24 cellular contexts compared by ENCODE assay signal in genomic region chr15:96818861-96819260, GRCh38.
DNase-seq lines count a peak whose midpoint lies in the region; ATAC-seq, FAIRE-seq and TF ChIP-seq lines count a peak whose summit lies in the region.
"Had no signal": no experiment of that assay in that cellular context is flagged by ENCODE, and none has a peak within 500 bp of the region (broad histone marks: within the 10 kb centered on the region; RNA-seq: fewer than 3 reads in every experiment).

No MANE protein-coding gene starts in this region.

- ATAC-seq in foreskin keratinocyte (peak; percentile 45), lower lobe of right lung (no peak)
- ATAC-seq: A549, HCT116 had no signal

- H3K27ac Mint-ChIP-seq in activated naive CD4-positive, alpha-beta T cell treated with anti-CD3 and anti-CD28 coated beads, Interleukin-2, amount 50 U/mL, for 24 hours, result peak overlapping the region; percentile 10
- no peak overlapping the region for H3K27ac Mint-ChIP-seq in activated naive CD4-positive, alpha-beta T cell treated with anti-CD3 and anti-CD28 coated beads, Interleukin-2, amount 10 ng/mL, durations not matched to agents 7 days and 5 days
- no peak overlapping the region for H3K27ac Mint-ChIP-seq in activated CD4-positive, alpha-beta memory T cell treated with anti-CD3 and anti-CD28 coated beads for 36 hours
- no peak overlapping the region for H3K27ac Mint-ChIP-seq in activated CD4-positive, alpha-beta T cell treated with anti-CD3 and anti-CD28 coated beads, Interleukin-2, amount 10 ng/mL, durations not matched to agents 7 days and 5 days
- H3K27ac Mint-ChIP-seq: CD4-positive, alpha-beta T cell; HFFc6 had no signal

- no peak for FAIRE-seq in bronchial epithelial cell (lab: Jason Lieb, UNC)
- FAIRE-seq: A549, GM12892, GM18507, HTR-8/SVneo had no signal

- H3K9me3 Mint-ChIP-seq in activated naive CD4-positive, alpha-beta T cell treated with anti-CD3 and anti-CD28 coated beads, Interleukin-2, amount 50 U/mL, for 24 hours, result peaks cover 5% of the 10 kb centered on the region
- H3K9me3 Mint-ChIP-seq in activated naive CD4-positive, alpha-beta T cell treated with anti-CD3 and anti-CD28 coated beads, Interleukin-2, amount 10 ng/mL, durations not matched to agents 7 days and 5 days, result peaks cover 2% of the 10 kb centered on the region
- H3K9me3 Mint-ChIP-seq in activated CD4-positive, alpha-beta memory T cell treated with anti-CD3 and anti-CD28 coated beads for 36 hours, result no peaks in the 10 kb centered on the region
- H3K9me3 Mint-ChIP-seq in activated CD4-positive, alpha-beta T cell treated with anti-CD3 and anti-CD28 coated beads, Interleukin-2, amount 10 ng/mL, durations not matched to agents 7 days and 5 days, result peaks cover 3% of the 10 kb centered on the region
- H3K9me3 Mint-ChIP-seq: CD4-positive, alpha-beta T cell had no signal

- POLR2A ChIA-PET in activated CD4-positive, alpha-beta memory T cell treated with anti-CD3 and anti-CD28 coated beads for 36 hours (lab: Charles Lee), result no interaction called here
- POLR2A ChIA-PET in activated CD4-positive, alpha-beta T cell treated with anti-CD3 and anti-CD28 coated beads, Interleukin-2, amount 10 ng/mL, durations not matched to agents 7 days and 5 days (lab: Charles Lee), result no interaction called here

- H3K36me3 Mint-ChIP-seq in activated naive CD4-positive, alpha-beta T cell treated with anti-CD3 and anti-CD28 coated beads, Interleukin-2, amount 50 U/mL, for 24 hours, result no peaks in the 10 kb centered on the region
- H3K36me3 Mint-ChIP-seq in activated naive CD4-positive, alpha-beta T cell treated with anti-CD3 and anti-CD28 coated beads, Interleukin-2, amount 10 ng/mL, durations not matched to agents 7 days and 5 days, result no peaks in the 10 kb centered on the region
- no peaks in the 10 kb centered on the region for H3K36me3 Mint-ChIP-seq in activated CD4-positive, alpha-beta memory T cell treated with anti-CD3 and anti-CD28 coated beads for 36 hours
- H3K36me3 Mint-ChIP-seq in activated CD4-positive, alpha-beta T cell treated with anti-CD3 and anti-CD28 coated beads, Interleukin-2, amount 10 ng/mL, durations not matched to agents 7 days and 5 days (ENCODE audit: low read depth), result no peaks in the 10 kb centered on the region

- peaks cover 2% of the 10 kb centered on the region for H3K27me3 Mint-ChIP-seq in activated naive CD4-positive, alpha-beta T cell treated with anti-CD3 and anti-CD28 coated beads, Interleukin-2, amount 50 U/mL, for 24 hours
- H3K27me3 Mint-ChIP-seq in activated naive CD4-positive, alpha-beta T cell treated with anti-CD3 and anti-CD28 coated beads, Interleukin-2, amount 10 ng/mL, durations not matched to agents 7 days and 5 days, result no peaks in the 10 kb centered on the region
- H3K27me3 Mint-ChIP-seq in activated CD4-positive, alpha-beta memory T cell treated with anti-CD3 and anti-CD28 coated beads for 36 hours, result no peaks in the 10 kb centered on the region
- H3K27me3 Mint-ChIP-seq in activated CD4-positive, alpha-beta T cell treated with anti-CD3 and anti-CD28 coated beads, Interleukin-2, amount 10 ng/mL, durations not matched to agents 7 days and 5 days, result no peaks in the 10 kb centered on the region
- H3K27me3 Mint-ChIP-seq: CD4-positive, alpha-beta T cell had no signal

- CTCF ChIA-PET in activated naive CD4-positive, alpha-beta T cell treated with anti-CD3 and anti-CD28 coated beads, Interleukin-2, amount 10 ng/mL, durations not matched to agents 7 days and 5 days (lab: Charles Lee), result no interaction called here
- CTCF ChIA-PET in activated CD4-positive, alpha-beta memory T cell treated with anti-CD3 and anti-CD28 coated beads for 36 hours (lab: Charles Lee), result no interaction called here
- CTCF ChIA-PET in activated CD4-positive, alpha-beta T cell treated with anti-CD3 and anti-CD28 coated beads, Interleukin-2, amount 10 ng/mL, durations not matched to agents 7 days and 5 days (lab: Charles Lee), result no interaction called here

- no peak overlapping the region for H3K27ac ChIP-seq in foreskin keratinocyte
- H3K27ac ChIP-seq in lower lobe of right lung, result no peak overlapping the region
- H3K27ac ChIP-seq: 22Rv1, A549, C4-2B, GM23248 had no signal

- H3K4me3 ChIP-seq in bronchial epithelial cell (ENCODE audit: low read depth, low read length) (no peak overlapping the region), lower lobe of right lung (no peak overlapping the region)
- H3K4me3 ChIP-seq: A549, GM23248 had no signal

- H3K36me3 ChIP-seq in bronchial epithelial cell (ENCODE audit: control insufficient read depth, insufficient read depth, low read length) (no peaks in the 10 kb centered on the region), lower lobe of right lung (no peaks in the 10 kb centered on the region)

- TF ChIP-seq CTCF in bronchial epithelial cell (IDR thresholded peaks at IDR 0.05; ENCODE audit: insufficient read depth, low read length, severe bottlenecking) (no peak), foreskin keratinocyte (conservative IDR thresholded peaks at IDR 0.05) (no peak), lower lobe of right lung (IDR thresholded peaks at IDR 0.05) (no peak)

- no peak overlapping the region for H3K4me3 Mint-ChIP-seq in activated naive CD4-positive, alpha-beta T cell treated with anti-CD3 and anti-CD28 coated beads, Interleukin-2, amount 50 U/mL, for 24 hours
- no peak overlapping the region for H3K4me3 Mint-ChIP-seq in activated naive CD4-positive, alpha-beta T cell treated with anti-CD3 and anti-CD28 coated beads, Interleukin-2, amount 10 ng/mL, durations not matched to agents 7 days and 5 days
- H3K4me3 Mint-ChIP-seq in activated CD4-positive, alpha-beta memory T cell treated with anti-CD3 and anti-CD28 coated beads for 36 hours, result no peak overlapping the region
- H3K4me3 Mint-ChIP-seq in activated CD4-positive, alpha-beta T cell treated with anti-CD3 and anti-CD28 coated beads, Interleukin-2, amount 10 ng/mL, durations not matched to agents 7 days and 5 days, result no peak overlapping the region
- H3K4me3 Mint-ChIP-seq: CD4-positive, alpha-beta T cell; HFFc6 had no signal

- DNase-seq in activated naive CD4-positive, alpha-beta T cell treated with anti-CD3 and anti-CD28 coated beads, Interleukin-2, amount 10 ng/mL, durations not matched to agents 7 days and 5 days, result no peak
- DNase-seq in bronchial epithelial cell (ENCODE audit: low read depth) (peak; percentile 70), foreskin keratinocyte (peak; percentile 33 to 50), lower lobe of right lung (no peak)
- DNase-seq in activated CD4-positive, alpha-beta memory T cell treated with anti-CD3 and anti-CD28 coated beads for 36 hours, result no peak
- no peak for DNase-seq in activated CD4-positive, alpha-beta T cell treated with anti-CD3 and anti-CD28 coated beads, Interleukin-2, amount 10 ng/mL, durations not matched to agents 7 days and 5 days
- DNase-seq: AML-193; Caco-2; CD4-positive, alpha-beta T cell; DMS153; DMS79; GDM1; GM23248; H7; HFFc6; IMR-90 had no signal

- no peaks in the 10 kb centered on the region for H3K4me1 Mint-ChIP-seq in activated naive CD4-positive, alpha-beta T cell treated with anti-CD3 and anti-CD28 coated beads, Interleukin-2, amount 50 U/mL, for 24 hours
- H3K4me1 Mint-ChIP-seq in activated naive CD4-positive, alpha-beta T cell treated with anti-CD3 and anti-CD28 coated beads, Interleukin-2, amount 10 ng/mL, durations not matched to agents 7 days and 5 days, result no peaks in the 10 kb centered on the region
- no peaks in the 10 kb centered on the region for H3K4me1 Mint-ChIP-seq in activated CD4-positive, alpha-beta memory T cell treated with anti-CD3 and anti-CD28 coated beads for 36 hours (ENCODE audit: low read depth)
- no peaks in the 10 kb centered on the region for H3K4me1 Mint-ChIP-seq in activated CD4-positive, alpha-beta T cell treated with anti-CD3 and anti-CD28 coated beads, Interleukin-2, amount 10 ng/mL, durations not matched to agents 7 days and 5 days

- intact Hi-C loops in activated CD4-positive, alpha-beta memory T cell treated with anti-CD3 and anti-CD28 coated beads for 36 hours (cut with micrococcal nuclease), result no loop called here
- intact Hi-C loops in lower lobe of right lung (cut with DNase I), result no loop called here

- H3K4me1 ChIP-seq in foreskin keratinocyte (peaks cover 5% of the 10 kb centered on the region), lower lobe of right lung (no peaks in the 10 kb centered on the region)
- H3K4me1 ChIP-seq: A549, Caco-2 had no signal

- H3K9me3 ChIP-seq in lower lobe of right lung, result no peaks in the 10 kb centered on the region
- H3K9me3 ChIP-seq: A549, Caco-2 had no signal

- H3K27me3 ChIP-seq in bronchial epithelial cell (ENCODE audit: control insufficient read depth, insufficient read depth, low read length), result no peaks in the 10 kb centered on the region
- no peaks in the 10 kb centered on the region for H3K27me3 ChIP-seq in foreskin keratinocyte
- no peaks in the 10 kb centered on the region for H3K27me3 ChIP-seq in lower lobe of right lung (ENCODE audit: low read depth)

Comparison
In these comparisons a context has a peak if more than half of its experiments do, and no peak if none do; other contexts are left out.
1. DNase-seq: peak in bronchial epithelial cell (single experiment) and foreskin keratinocyte (2 of 2); none in activated naive CD4-positive, alpha-beta T cell treated with anti-CD3 and anti-CD28 coated beads, Interleukin-2, amount 10 ng/mL, durations not matched to agents 7 days and 5 days (single experiment), activated CD4-positive, alpha-beta memory T cell treated with anti-CD3 and anti-CD28 coated beads for 36 hours (single experiment), activated CD4-positive, alpha-beta T cell treated with anti-CD3 and anti-CD28 coated beads, Interleukin-2, amount 10 ng/mL, durations not matched to agents 7 days and 5 days (single experiment) and lower lobe of right lung (single experiment).